8 cellular contexts compared by ENCODE assay signal in genomic region chr1:202283379-202283844, GRCh38. TPM values are rescaled to one million over a fixed set of nuclear protein-coding genes. Genes with fewer than 3 reads are reported as not detected.
A peak's percentile ranks its signal among the peaks of the same experiment; 100 is the strongest.
DNase-seq lines count a peak whose midpoint lies in the region; ATAC-seq lines count a peak whose summit lies in the region.

No MANE protein-coding gene starts in this region.

- H3K4me1 Mint-ChIP-seq in CD4-positive, CD25-positive, alpha-beta regulatory T cell: peaks cover 0 to 23% (median 11%) of the 10 kb centered on the region in 4 donors

- peak in 1 of 3 donors; percentile 6 for DNase-seq in CD4-positive, CD25-positive, alpha-beta regulatory T cell
- DNase-seq in M059J (ENCODE audit: low read depth) (peak; percentile 97), SW480 (ENCODE audit: low spot score) (peak; percentile 96), islet precursor cell (peak; percentile 89)
- no peak for DNase-seq in activated CD4-positive, CD25-positive, alpha-beta regulatory T cell treated with anti-CD3 and anti-CD28 coated beads, Interleukin-2, amount 50 U/mL, for 72 hours

- H3K27ac Mint-ChIP-seq in CD4-positive, CD25-positive, alpha-beta regulatory T cell: peak overlapping the region in 2 of 3 donors; percentile 28 to 82

- H3K4me3 ChIP-seq in CD4-positive, CD25-positive, alpha-beta regulatory T cell (ENCODE audit: low read depth, low read length): no peak overlapping the region

- no peak overlapping the region for H3K4me3 Mint-ChIP-seq in CD4-positive, CD25-positive, alpha-beta regulatory T cell

- H3K9me3 Mint-ChIP-seq in CD4-positive, CD25-positive, alpha-beta regulatory T cell: no peaks in the 10 kb centered on the region

- no peaks in the 10 kb centered on the region for H3K9me3 ChIP-seq in CD4-positive, CD25-positive, alpha-beta regulatory T cell (ENCODE audit: control insufficient read depth in 2 of 2, low read length in 2 of 2)

- ATAC-seq in CD4-positive, CD25-positive, alpha-beta regulatory T cell (ENCODE audit: low read depth in 2 of 2): peak; percentile 14 to 33
- ATAC-seq in GM19463 (IDR thresholded peaks at IDR 0.05; ENCODE audit: unreplicated experiment): no peak
- ATAC-seq in GM18517 (IDR thresholded peaks at IDR 0.05; ENCODE audit: unreplicated experiment): no peak
- no peak for ATAC-seq in GM18868 (IDR thresholded peaks at IDR 0.05; ENCODE audit: unreplicated experiment)

- peaks cover 8% of the 10 kb centered on the region for H3K27me3 Mint-ChIP-seq in CD4-positive, CD25-positive, alpha-beta regulatory T cell

- H3K27ac ChIP-seq in CD4-positive, CD25-positive, alpha-beta regulatory T cell (ENCODE audit: insufficient read depth, low read length, poor library complexity, severe bottlenecking): no peak overlapping the region

- no peaks in the 10 kb centered on the region for H3K36me3 Mint-ChIP-seq in CD4-positive, CD25-positive, alpha-beta regulatory T cell

- no peaks in the 10 kb centered on the region for H3K27me3 ChIP-seq in CD4-positive, CD25-positive, alpha-beta regulatory T cell (ENCODE audit: control insufficient read depth, insufficient read depth, low read length)

- peaks cover 13% of the 10 kb centered on the region for H3K4me1 ChIP-seq in CD4-positive, CD25-positive, alpha-beta regulatory T cell (ENCODE audit: control insufficient read depth, insufficient read depth, low read length, poor library complexity, severe bottlenecking)

- no peaks in the 10 kb centered on the region for H3K36me3 ChIP-seq in CD4-positive, CD25-positive, alpha-beta regulatory T cell (ENCODE audit: control insufficient read depth, insufficient read depth, low read length)

RNA-seq across cellular contexts. Expression of gene UBE2T, which starts 58.3 kb away (rescaled TPM):
- 1.2 TPM for total RNA-seq in CD4-positive, CD25-positive, alpha-beta regulatory T cell
- 10 to 100 TPM; 12.4 to 16.1 (median 15.1) TPM for polyA plus RNA-seq in CD4-positive, CD25-positive, alpha-beta regulatory T cell
- total RNA-seq in M059J (2014; rRNA removed; shearing (Covaris generic)): 249 and 263 TPM in 2 replicates

Comparison
In these comparisons a context has a peak if more than half of its experiments do, and no peak if none do; other contexts are left out.
1. ATAC-seq: peak in CD4-positive, CD25-positive, alpha-beta regulatory T cell (2 of 2); none in GM19463 (single experiment), GM18517 (single experiment) and GM18868 (single experiment).
2. RNA of gene UBE2T, which starts 58.3 kb away (total RNA-seq): 249 to 263 TPM in M059J; 1.2 TPM in CD4-positive, CD25-positive, alpha-beta regulatory T cell (single experiment); every median in the first group is over 100 times any median in the second.